In the genomic region with DNA sequence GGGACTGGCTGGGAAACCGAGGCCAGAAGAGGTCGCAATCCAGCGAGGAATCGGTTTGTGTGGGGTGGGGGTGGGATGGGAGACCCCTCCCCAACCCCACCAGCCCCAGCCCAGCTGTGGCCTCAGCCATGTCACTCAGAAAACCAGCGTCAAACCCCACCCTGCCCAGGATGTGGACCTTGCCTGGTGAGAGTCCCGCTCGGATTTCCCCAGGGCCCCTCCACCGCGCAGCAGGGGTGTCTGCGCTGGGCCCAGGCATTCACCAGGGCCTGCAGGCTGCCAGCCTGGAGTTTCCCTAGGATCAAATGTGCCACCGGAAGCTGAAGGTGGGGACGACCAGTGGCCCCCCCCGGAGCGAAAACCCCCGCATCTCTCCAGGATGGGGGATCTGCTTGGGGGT, we compare ENCODE assay signal across 7 cellular contexts. TPM values are rescaled to one million over a fixed set of nuclear protein-coding genes. Genes with fewer than 3 reads are reported as not detected.
DNase-seq lines count a peak whose midpoint lies in the region; ATAC-seq, FAIRE-seq and TF ChIP-seq lines count a peak whose summit lies in the region.
"Not testable (repeated sequence)": the region's sequence is repeated elsewhere in the genome, so short reads cannot be mapped to it uniquely, and the experiment has no call there.

No MANE protein-coding gene starts in this region.

- H3K9me3 ChIP-seq in IMR-90 (ENCODE audit: control insufficient read depth, insufficient read depth, low read length); T-helper 17 cell (ENCODE audit: control insufficient read depth, low read length, poor library complexity, severe bottlenecking); GM12878 (replicated peaks; ENCODE audit: control insufficient read depth, insufficient read depth, low read length); lower lobe of right lung: not testable (repeated sequence)

- not testable (repeated sequence) for H3K4ac ChIP-seq in IMR-90 (ENCODE audit: low read depth, low read length)

- H3K14ac ChIP-seq in IMR-90 (replicated peaks; ENCODE audit: low read depth, low read length) = not testable (repeated sequence)

- not testable (repeated sequence) for H3K27ac ChIP-seq in IMR-90 (ENCODE audit: insufficient read depth, low read length); GM12878 (ENCODE audit: control insufficient read depth, insufficient read depth); lower lobe of right lung

- WGBS in IMR-90 (ENCODE audit: extremely low coverage in 2 of 2, insufficient read length in 1 of 2), 2 experiments = no CpG with 5 or more reads among the region's 15 CpGs
- WGBS in GM12878 (ENCODE audit: insufficient coverage, insufficient replicate concordance, low lambda C conversion rate, missing lambda C conversion rate) = no CpG with 5 or more reads among the region's 15 CpGs

- H2AFZ ChIP-seq in IMR-90 (replicated peaks; ENCODE audit: low read length, poor library complexity); GM12878 (ENCODE audit: control insufficient read depth, low read depth, low read length): not testable (repeated sequence)

- H3K36me3 Mint-ChIP-seq in T-helper 17 cell (ENCODE audit: low read depth); natural killer cell treated with Interleukin-12 subunit alpha and Interleukin-12 subunit beta and Interleukin-15 and Interleukin-18, amount 100 ng/mL, for 72 hours: not testable (repeated sequence)

- not testable (repeated sequence) for H3K4me1 ChIP-seq in IMR-90 (ENCODE audit: control insufficient read depth, insufficient read depth, low read length); GM12878 (ENCODE audit: control insufficient read depth, insufficient read depth, low read length); lower lobe of right lung

- in situ Hi-C loops in IMR-90 (cut with MboI; ENCODE audit: low sequenced_read_pairs); GM12878 (cut with MboI): not testable (repeated sequence)

- H3K36me3 ChIP-seq in IMR-90 (ENCODE audit: control insufficient read depth, insufficient read depth, low read length); GM12878 (ENCODE audit: control insufficient read depth in 2 of 2, insufficient read depth in 2 of 2, low read length in 1 of 2); lower lobe of right lung: not testable (repeated sequence)

- H3K4me1 Mint-ChIP-seq in T-helper 17 cell; natural killer cell treated with Interleukin-12 subunit alpha and Interleukin-12 subunit beta and Interleukin-15 and Interleukin-18, amount 100 ng/mL, for 72 hours (ENCODE audit: low read depth in 2 of 2): not testable (repeated sequence)

- not testable (repeated sequence) for H4K8ac ChIP-seq in IMR-90 (ENCODE audit: low read depth in 2 of 2, low read length in 2 of 2)

- H3K27me3 Mint-ChIP-seq in T-helper 17 cell; natural killer cell treated with Interleukin-12 subunit alpha and Interleukin-12 subunit beta and Interleukin-15 and Interleukin-18, amount 100 ng/mL, for 72 hours: not testable (repeated sequence)

- ATAC-seq in GM18868 (IDR thresholded peaks at IDR 0.05; ENCODE audit: unreplicated experiment) (peak; percentile 75), IMR-90 (ENCODE audit: low read depth) (peak; percentile 27), T-helper 17 cell (peak; percentile 56), GM12878 (peak; percentile 83), Right ventricle myocardium superior (ENCODE audit: poor library complexity) (peak; percentile 7), lower lobe of right lung (peak; percentile 3 to 16)
- peak; percentile 35 to 70 for ATAC-seq in natural killer cell treated with Interleukin-12 subunit alpha and Interleukin-12 subunit beta and Interleukin-15 and Interleukin-18, amount 100 ng/mL, for 72 hours

- not testable (repeated sequence) for H3K9me1 ChIP-seq in IMR-90 (ENCODE audit: insufficient read depth, low read length)

- H3K9ac ChIP-seq in IMR-90 (ENCODE audit: low read depth, low read length); GM12878 (ENCODE audit: control insufficient read depth, insufficient read depth, low read length): not testable (repeated sequence)

- not testable (repeated sequence) for H2AK5ac ChIP-seq in IMR-90 (ENCODE audit: low read depth, low read length)

- not testable (repeated sequence) for H3K79me2 ChIP-seq in GM12878 (ENCODE audit: control insufficient read depth, insufficient read depth, low read length)

- not testable (repeated sequence) for H3K23ac ChIP-seq in IMR-90 (ENCODE audit: low read depth, low read length)

- dilution Hi-C loops in IMR-90 (cut with HindIII; ENCODE audit: low sequenced_read_pairs, unreplicated experiment) = not testable (repeated sequence)

- not testable (repeated sequence) for H2BK5ac ChIP-seq in IMR-90 (ENCODE audit: low read depth, low read length, poor library complexity, severe bottlenecking)

- not testable (repeated sequence) for TF ChIP-seq RAD21 in IMR-90 (IDR thresholded peaks at IDR 0.05; ENCODE audit: low read length); GM12878 (IDR thresholded peaks at IDR 0.05; ENCODE audit: insufficient read depth, low read depth, low read length)

- H4K91ac ChIP-seq in IMR-90 (ENCODE audit: insufficient read depth, low read depth, low read length) = not testable (repeated sequence)

- H4K20me1 ChIP-seq in IMR-90 (ENCODE audit: insufficient read depth, low read length); GM12878 (ENCODE audit: control insufficient read depth, insufficient read depth): not testable (repeated sequence)

- CTCF ChIA-PET in IMR-90 (lab: Yijun Ruan, JAX); GM12878 (lab: Yijun Ruan, JAX): not testable (repeated sequence)

- not testable (repeated sequence) for TF ChIP-seq EP300 in GM12878 (IDR thresholded peaks at IDR 0.05; ENCODE audit: borderline replicate concordance in 1 of 2, control insufficient read depth in 1 of 2, low read depth in 2 of 2, low read length in 2 of 2)

- intact Hi-C loops in IMR-90 (cut with micrococcal nuclease); GM12878 (cut with micrococcal nuclease; ENCODE audit: unreplicated experiment); Right ventricle myocardium superior (cut with DNase I); lower lobe of right lung (cut with DNase I): not testable (repeated sequence)

- not testable (repeated sequence) for H3K4me3 ChIP-seq in IMR-90 (ENCODE audit: insufficient read depth, low read depth, low read length); GM12878; lower lobe of right lung

- not testable (repeated sequence) for BruUV-seq in IMR-90 (replicated peaks; lab: Mats Ljungman, UMichigan); GM12878 (replicated peaks; lab: Mats Ljungman, UMichigan)

- H2AK9ac ChIP-seq in IMR-90 (replicated peaks; ENCODE audit: low read depth, low read length, poor library complexity) = not testable (repeated sequence)

- H4K5ac ChIP-seq in IMR-90 (ENCODE audit: low read depth, low read length) = not testable (repeated sequence)

- H3K27ac Mint-ChIP-seq in T-helper 17 cell; natural killer cell treated with Interleukin-12 subunit alpha and Interleukin-12 subunit beta and Interleukin-15 and Interleukin-18, amount 100 ng/mL, for 72 hours: not testable (repeated sequence)

- H2BK20ac ChIP-seq in IMR-90 (ENCODE audit: low read depth, low read length) = not testable (repeated sequence)

- H3K4me3 Mint-ChIP-seq in T-helper 17 cell; natural killer cell treated with Interleukin-12 subunit alpha and Interleukin-12 subunit beta and Interleukin-15 and Interleukin-18, amount 100 ng/mL, for 72 hours: not testable (repeated sequence)

- not testable (repeated sequence) for H3K9me3 Mint-ChIP-seq in natural killer cell treated with Interleukin-12 subunit alpha and Interleukin-12 subunit beta and Interleukin-15 and Interleukin-18, amount 100 ng/mL, for 72 hours

- not testable (repeated sequence) for H3K56ac ChIP-seq in IMR-90 (ENCODE audit: extremely low read depth, insufficient read depth, low read length)

- TF ChIP-seq POLR2A in IMR-90 (IDR thresholded peaks at IDR 0.05; ENCODE audit: low read depth, low read length); GM12878 (IDR thresholded peaks at IDR 0.05; ENCODE audit: low read depth, low read length): not testable (repeated sequence)

- not testable (repeated sequence) for H3K79me1 ChIP-seq in IMR-90 (ENCODE audit: low read depth in 1 of 2, low read length in 2 of 2)

- not testable (repeated sequence) for H3K4me2 ChIP-seq in IMR-90 (ENCODE audit: low read depth, low read length); GM12878 (ENCODE audit: control insufficient read depth, insufficient read depth)

- not testable (repeated sequence) for TF ChIP-seq CTCF in IMR-90 (conservative IDR thresholded peaks at IDR 0.05; ENCODE audit: low read depth, low read length); GM12878 (IDR thresholded peaks at IDR 0.05 in 2 of 3, conservative IDR thresholded peaks at IDR 0.05 in 1 of 3; ENCODE audit: control insufficient read depth in 2 of 3, extremely low read depth in 1 of 3, insufficient read depth in 1 of 3, low read depth in 3 of 3, low read length in 3 of 3); lower lobe of right lung (IDR thresholded peaks at IDR 0.05)

- not testable (repeated sequence) for H2BK120ac ChIP-seq in IMR-90 (ENCODE audit: low read depth, low read length)

- DNase-seq in IMR-90; T-helper 17 cell; GM12878 (ENCODE audit: low read depth, low spot score); Right ventricle myocardium superior; lower lobe of right lung; natural killer cell treated with Interleukin-12 subunit alpha and Interleukin-12 subunit beta and Interleukin-15 and Interleukin-18, amount 100 ng/mL, for 72 hours (ENCODE audit: low spot score): not testable (repeated sequence)

- RAD21 ChIA-PET in GM12878 (lab: Charles Lee; ENCODE audit: unreplicated experiment) = not testable (repeated sequence)

- FAIRE-seq in GM12878 (lab: Jason Lieb, UNC) = not testable (repeated sequence)

- POLR2A ChIA-PET in IMR-90 (lab: Charles Lee; ENCODE audit: unreplicated experiment); GM12878 (lab: Charles Lee): not testable (repeated sequence)

- H3K27me3 ChIP-seq in IMR-90 (ENCODE audit: control insufficient read depth, insufficient read depth, low read length); GM12878 (replicated peaks in 1 of 2; ENCODE audit: control insufficient read depth in 2 of 2, insufficient read depth in 2 of 2, low read length in 1 of 2); lower lobe of right lung (ENCODE audit: low read depth): not testable (repeated sequence)

- not testable (repeated sequence) for H3K18ac ChIP-seq in IMR-90 (ENCODE audit: low read depth, low read length)

- not testable (repeated sequence) for H2BK15ac ChIP-seq in IMR-90 (ENCODE audit: low read depth, low read length)

- SMC1A ChIA-PET in GM12878 (lab: Charles Lee; ENCODE audit: uncharacterized antibody, unreplicated experiment) = not testable (repeated sequence)

RNA-seq across cellular contexts. Expression of a gene that starts 51.7 kb away (rescaled TPM):
- total RNA-seq in IMR-90 (2012; rRNA removed) = 25.6 and 27.6 TPM in 2 replicates
- polyA plus RNA-seq in IMR-90 (2012; rRNA removed) = 16.7 and 20.2 TPM in 2 replicates
- 6.2 and 14.9 TPM in 2 replicates for polyA plus RNA-seq in IMR-90 (2012; cell fraction: cytosol; rRNA removed)
- polyA plus RNA-seq in IMR-90 (2012; cell fraction: nucleus; rRNA removed; ENCODE audit: low replicate concordance) = 38.1 and 58.8 TPM in 2 replicates
- 10 to 100 TPM; 13.7 to 18.5 TPM for total RNA-seq in T-helper 17 cell
- 32.4 and 37.5 TPM in 2 replicates for total RNA-seq in GM12878 (2013; cell fraction: nucleolus; rRNA removed)
- 11.7 and 12.3 TPM in 2 replicates for total RNA-seq in GM12878 (2014; rRNA removed)
- total RNA-seq in GM12878 (2014; rRNA removed; fragmentation: Illumina TruSeq; extraction: Trizol) = 9.4 and 9.9 TPM in 2 replicates
- total RNA-seq in GM12878 (2021) = 12.9 and 15.1 TPM in 2 replicates
- 6.0 TPM for polyA plus RNA-seq in GM12878 (2011; ENCODE audit: low read depth)
- 10.5 and 13.4 TPM in 2 replicates for polyA plus RNA-seq in GM12878 (2011; rRNA removed)
- polyA plus RNA-seq in GM12878 (2011; cell fraction: cytosol; rRNA removed) = 22.6 and 26.4 TPM in 2 replicates
- 37.9 and 45.4 TPM in 2 replicates for polyA plus RNA-seq in GM12878 (2011; cell fraction: nucleus; rRNA removed)
- 7.3 and 8.0 TPM in 2 replicates for polyA plus RNA-seq in GM12878 (2012)
- 12.8 and 17.2 TPM in 2 replicates for polyA plus RNA-seq in GM12878 (2014; fragmentation: Illumina TruSeq; extraction: Trizol)
- 1 to 10 TPM; 3.4 to 5.2 TPM for polyA plus RNA-seq in GM12878 (2014; fragmentation: Nextera tagmentation; extraction: Ambion mirVana)
- 7.7 and 11.6 TPM in 2 replicates for polyA plus RNA-seq in GM12878 (2014; rRNA removed)
- 10 to 100 TPM in 1 of 2 experiments, 1 to 10 TPM in 1; 8.4 to 10.9 TPM for polyA plus RNA-seq in GM12878 (2016; fragmentation: Nextera tagmentation; extraction: Ambion mirVana)
- polyA minus RNA-seq in GM12878 (2011; rRNA and poly(A)+ RNA removed) = 28.5 and 34.1 TPM in 2 replicates
- polyA minus RNA-seq in GM12878 (2011; cell fraction: cytosol; rRNA and poly(A)+ RNA removed) = 7.8 and 10.5 TPM in 2 replicates
- 24.2 and 40.6 TPM in 2 replicates for polyA minus RNA-seq in GM12878 (2011; cell fraction: nucleus; rRNA and poly(A)+ RNA removed)
- 10.2 TPM for total RNA-seq in Right ventricle myocardium superior
- total RNA-seq in lower lobe of right lung = 28.2 TPM
- total RNA-seq in natural killer cell treated with Interleukin-12 subunit alpha and Interleukin-12 subunit beta and Interleukin-15 and Interleukin-18, amount 100 ng/mL, for 72 hours = 10 to 100 TPM; 18.5 to 21.3 TPM

Comparison
In these comparisons a context has a peak if more than half of its experiments do, and no peak if none do; other contexts are left out.
1. ATAC-seq: peak in every context shown above with its lines; median percentile 83 in GM12878; 75 in GM18868; 56 in T-helper 17 cell; 52 in natural killer cell treated with Interleukin-12 subunit alpha and Interleukin-12 subunit beta and Interleukin-15 and Interleukin-18, amount 100 ng/mL, for 72 hours; 27 in IMR-90; 10 in lower lobe of right lung; 7 in Right ventricle myocardium superior.